14 cellular contexts compared by ENCODE assay signal in genomic region chr16:78659216-78659615, GRCh38.
A peak's percentile ranks its signal among the peaks of the same experiment; 100 is the strongest.
DNase-seq lines count a peak whose midpoint lies in the region; ATAC-seq, FAIRE-seq and TF ChIP-seq lines count a peak whose summit lies in the region.
"Had no signal": no experiment of that assay in that cellular context is flagged by ENCODE, and none has a peak within 500 bp of the region (broad histone marks: within the 10 kb centered on the region; RNA-seq: fewer than 3 reads in every experiment).

No MANE protein-coding gene starts in this region.

- H2AFZ ChIP-seq in SK-N-SH (ENCODE audit: low read depth) (no peak overlapping the region), GM23338 (no peak overlapping the region)

- H3K9me3 ChIP-seq in SK-N-SH (peaks cover 3% of the 10 kb centered on the region; the same call in 1 of the 2 replicates), kidney (ENCODE audit: control insufficient read depth in 1 of 2, low read length in 2 of 2) (no peaks in the 10 kb centered on the region)
- H3K9me3 ChIP-seq: A549, SJCRH30 had no signal

- no peaks in the 10 kb centered on the region for H3K27me3 Mint-ChIP-seq in GM23338 (ENCODE audit: insufficient read depth, low read depth, poor library complexity)
- H3K27me3 Mint-ChIP-seq: CD4-positive, alpha-beta T cell had no signal

- peak in 1 of 2 experiments; percentile 28; a peak in 1 of 4 replicates for TF ChIP-seq EP300 in SK-N-SH (IDR thresholded peaks at IDR 0.05; ENCODE audit: borderline replicate concordance in 1 of 2, low read depth in 1 of 2, low read length in 1 of 2)

- peak overlapping the region; percentile 31; the same call in 1 of the 2 replicates for H3K27ac Mint-ChIP-seq in GM23338
- H3K27ac Mint-ChIP-seq: CD4-positive, alpha-beta T cell had no signal

- H3K4me1 Mint-ChIP-seq in GM23338: no peaks in the 10 kb centered on the region; the same call in 2 of the 3 replicates

- no peak overlapping the region for H3K4me3 Mint-ChIP-seq in GM23338
- H3K4me3 Mint-ChIP-seq: CD4-positive, alpha-beta T cell had no signal

- H3F3A ChIP-seq in SK-N-SH (replicated peaks; ENCODE audit: insufficient read depth): no peaks in the 10 kb centered on the region
- H3F3A ChIP-seq in GM23338 (replicated peaks; ENCODE audit: low read depth): no peaks in the 10 kb centered on the region

- H3K36me3 Mint-ChIP-seq in GM23338 (ENCODE audit: low read depth): no peaks in the 10 kb centered on the region

- H3K4me3 ChIP-seq in SK-N-SH (ENCODE audit: low read depth in 2 of 2, low read length in 1 of 2): no peak overlapping the region
- H3K4me3 ChIP-seq in GM23338: no peak overlapping the region
- no peak overlapping the region for H3K4me3 ChIP-seq in kidney (ENCODE audit: low read length in 2 of 2)
- H3K4me3 ChIP-seq: A549, SJCRH30 had no signal

- peak overlapping the region in 1 of 2 experiments; percentile 1; a peak in 1 of 4 replicates for H3K27ac ChIP-seq in SK-N-SH (ENCODE audit: low read depth in 2 of 2, low read length in 1 of 2)
- H3K27ac ChIP-seq in GM23338 (ENCODE audit: low read depth): no peak overlapping the region
- H3K27ac ChIP-seq in kidney (ENCODE audit: low read depth in 2 of 2, low read length in 2 of 2): no peak overlapping the region
- H3K27ac ChIP-seq: A549, SJCRH30 had no signal

- no peaks in the 10 kb centered on the region for H4K20me1 ChIP-seq in SK-N-SH (ENCODE audit: insufficient read depth)
- H4K20me1 ChIP-seq in GM23338 (replicated peaks; ENCODE audit: insufficient read depth): no peaks in the 10 kb centered on the region

- no peak for TF ChIP-seq RAD21 in SK-N-SH (IDR thresholded peaks at IDR 0.05; ENCODE audit: low read length)

- no peak for TF ChIP-seq CTCF in SK-N-SH (IDR thresholded peaks at IDR 0.05)
- TF ChIP-seq CTCF in GM23338 (conservative IDR thresholded peaks at IDR 0.05; ENCODE audit: low read depth in 2 of 2): no peak
- TF ChIP-seq CTCF in kidney (IDR thresholded peaks at IDR 0.05; ENCODE audit: borderline replicate concordance, extremely low read depth, insufficient read depth): no peak

- ATAC-seq in SK-N-SH treated with all-trans-retinoic acid at 6 μM for 48 hours (no peak), GM23338 (no peak), HG03039 (IDR thresholded peaks at IDR 0.05; ENCODE audit: unreplicated experiment) (no peak)
- ATAC-seq: A549, HCT116 had no signal

- CTCF ChIA-PET in SK-N-SH (lab: Yijun Ruan, JAX): no interaction called here

- WGBS in SK-N-SH (ENCODE audit: low lambda C conversion rate): 32% methylated on average over 8 of the region's 9 CpGs

- no peaks in the 10 kb centered on the region for H3K79me2 ChIP-seq in SK-N-SH (ENCODE audit: insufficient read depth)
- no peaks in the 10 kb centered on the region for H3K79me2 ChIP-seq in GM23338 (replicated peaks; ENCODE audit: insufficient read depth)

- no peaks in the 10 kb centered on the region for H3K9me3 Mint-ChIP-seq in GM23338
- H3K9me3 Mint-ChIP-seq: CD4-positive, alpha-beta T cell had no signal

- H3K4me1 ChIP-seq in SK-N-SH (ENCODE audit: control insufficient read depth in 1 of 2, insufficient read depth in 2 of 2, low read depth in 1 of 2, low read length in 1 of 2) (peaks cover 0 to 20% of the 10 kb centered on the region in 2 experiments; a peak in 2 of 4 replicates), GM23338 (ENCODE audit: insufficient read depth) (peaks cover 4% of the 10 kb centered on the region; the same call in 1 of the 2 replicates), kidney (ENCODE audit: control insufficient read depth in 1 of 2, insufficient read depth in 1 of 2, low read depth in 1 of 2, low read length in 2 of 2) (peaks cover 9 to 12% of the 10 kb centered on the region in 2 donors)
- H3K4me1 ChIP-seq: A549, SJCRH30 had no signal

- POLR2A ChIA-PET in SK-N-SH (lab: Yijun Ruan, JAX): no interaction called here

- H3K4me2 ChIP-seq in SK-N-SH (no peak overlapping the region), GM23338 (no peak overlapping the region)
- H3K4me2 ChIP-seq: A549 had no signal

- FAIRE-seq in kidney (lab: Jason Lieb, UNC): no peak
- FAIRE-seq: A549 had no signal

- peak; percentile 62 for DNase-seq in SK-N-SH
- DNase-seq in GM23338 (ENCODE audit: low spot score): no peak
- peak; percentile 74 for DNase-seq in NCI-H748 (lab: John Stamatoyannopoulos, UW; ENCODE audit: unreplicated experiment)
- DNase-seq in islet precursor cell: peak; percentile 89
- DNase-seq in kidney: no peak
- DNase-seq: CD4-positive, alpha-beta T cell; GF-D8; NCI-H2029 treated with DMSO at 0.1 percent for 48 hours; SJCRH30; SW 1271 had no signal

- no peaks in the 10 kb centered on the region for H3K27me3 ChIP-seq in SK-N-SH (ENCODE audit: insufficient read depth)
- no peaks in the 10 kb centered on the region for H3K27me3 ChIP-seq in GM23338 (ENCODE audit: insufficient read depth)
- H3K27me3 ChIP-seq: SJCRH30 had no signal

- H3K9me2 ChIP-seq in SK-N-SH (no peaks in the 10 kb centered on the region), GM23338 (ENCODE audit: insufficient read depth) (no peaks in the 10 kb centered on the region)

- H3K36me3 ChIP-seq in SK-N-SH (replicated peaks in 1 of 2; ENCODE audit: control insufficient read depth in 1 of 2, insufficient read depth in 2 of 2, low read length in 1 of 2) (no peaks in the 10 kb centered on the region), GM23338 (ENCODE audit: insufficient read depth) (no peaks in the 10 kb centered on the region), kidney (ENCODE audit: control insufficient read depth in 1 of 2, insufficient read depth in 2 of 2, low read length in 2 of 2) (no peaks in the 10 kb centered on the region)
- H3K36me3 ChIP-seq: SJCRH30 had no signal

- H3K9ac ChIP-seq in SK-N-SH (no peak overlapping the region), kidney (ENCODE audit: low read length in 2 of 2) (no peak overlapping the region)

- intact Hi-C loops in kidney (cut with DNase I): no loop called here

TF ChIP-seq in SK-N-SH, 30 proteins besides CTCF, POLR2A, EP300 and RAD21:
- TF ChIP-seq TAF1 (IDR thresholded peaks at IDR 0.05; ENCODE audit: borderline replicate concordance, low read depth, low read length) (no peak), IRF3 (IDR thresholded peaks at IDR 0.05; ENCODE audit: low read depth, low read length) (no peak), RCOR1 (IDR thresholded peaks at IDR 0.05; ENCODE audit: low read length) (peak; percentile 61; the same call in 1 of the 2 replicates), CHD2 (IDR thresholded peaks at IDR 0.05; ENCODE audit: low read length, partially characterized antibody) (peak; percentile 8)
- TF ChIP-seq, protein P1, sequence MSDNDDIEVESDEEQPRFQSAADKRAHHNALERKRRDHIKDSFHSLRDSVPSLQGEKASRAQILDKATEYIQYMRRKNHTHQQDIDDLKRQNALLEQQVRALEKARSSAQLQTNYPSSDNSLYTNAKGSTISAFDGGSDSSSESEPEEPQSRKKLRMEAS (IDR thresholded peaks at IDR 0.05; ENCODE audit: low read depth): no peak

TF ChIP-seq in SK-N-SH treated with all-trans-retinoic acid at 6 μM for 48 hours, 23 proteins besides CTCF, POLR2A, EP300 and RAD21 (continues in another document):
- TF ChIP-seq TOX (CRISPR knock-in tag; IDR thresholded peaks at IDR 0.05; ENCODE audit: borderline replicate concordance) (no peak), TSHZ2 (CRISPR knock-in tag; IDR thresholded peaks at IDR 0.05) (no peak)

TF ChIP-seq in GM23338, 12 proteins besides CTCF, POLR2A, EP300 and RAD21:
- no peak for TF ChIP-seq CREB1 (CRISPR knock-in tag; IDR thresholded peaks at IDR 0.05; ENCODE audit: low read depth)
- TF ChIP-seq, protein P2, sequence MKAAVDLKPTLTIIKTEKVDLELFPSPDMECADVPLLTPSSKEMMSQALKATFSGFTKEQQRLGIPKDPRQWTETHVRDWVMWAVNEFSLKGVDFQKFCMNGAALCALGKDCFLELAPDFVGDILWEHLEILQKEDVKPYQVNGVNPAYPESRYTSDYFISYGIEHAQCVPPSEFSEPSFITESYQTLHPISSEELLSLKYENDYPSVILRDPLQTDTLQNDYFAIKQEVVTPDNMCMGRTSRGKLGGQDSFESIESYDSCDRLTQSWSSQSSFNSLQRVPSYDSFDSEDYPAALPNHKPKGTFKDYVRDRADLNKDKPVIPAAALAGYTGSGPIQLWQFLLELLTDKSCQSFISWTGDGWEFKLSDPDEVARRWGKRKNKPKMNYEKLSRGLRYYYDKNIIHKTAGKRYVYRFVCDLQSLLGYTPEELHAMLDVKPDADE (IDR thresholded peaks at IDR 0.05): no peak
- no peak for TF ChIP-seq NANOG (IDR thresholded peaks at IDR 0.05; ENCODE audit: borderline replicate concordance)
- no peak for TF ChIP-seq POLR2AphosphoS5 (IDR thresholded peaks at IDR 0.05; ENCODE audit: low read depth)
- TF ChIP-seq ZNF114 (CRISPR knock-in tag; IDR thresholded peaks at IDR 0.05): no peak

Comparison
In these comparisons a context has a peak if more than half of its experiments do, and no peak if none do; other contexts are left out.
1. DNase-seq: peak in SK-N-SH (single experiment), NCI-H748 (single experiment) and islet precursor cell (single experiment); none in GM23338 (single experiment) and kidney (single experiment).